ENCODE assay signal across 1 cellular context in genomic region chr20:50788868-50789125, GRCh38.
TF ChIP-seq lines count a peak whose summit lies in the region.

No MANE protein-coding gene starts in this region.

TF ChIP-seq in IMR-90, 13 proteins besides CTCF, POLR2A, EP300 and RAD21:
- TF ChIP-seq FOS (IDR thresholded peaks at IDR 0.05; ENCODE audit: low read depth, low read length), result no peak
- no peak for TF ChIP-seq CEBPB (IDR thresholded peaks at IDR 0.05; ENCODE audit: low read depth, low read length)
- TF ChIP-seq RFX5 (IDR thresholded peaks at IDR 0.05; ENCODE audit: low read depth, low read length), result no peak
- TF ChIP-seq CHD1 (IDR thresholded peaks at IDR 0.05; ENCODE audit: low read depth, low read length), result no peak
- TF ChIP-seq MXI1 (IDR thresholded peaks at IDR 0.05; ENCODE audit: borderline replicate concordance, low read depth, low read length), result no peak
- no peak for TF ChIP-seq MAFK (IDR thresholded peaks at IDR 0.05; ENCODE audit: low read depth, low read length)
- no peak for TF ChIP-seq MAZ (IDR thresholded peaks at IDR 0.05; ENCODE audit: borderline replicate concordance, low read depth, low read length)
- TF ChIP-seq RCOR1 (IDR thresholded peaks at IDR 0.05; ENCODE audit: insufficient replicate concordance, low read length), result no peak
- TF ChIP-seq NFE2L2 (IDR thresholded peaks at IDR 0.05; ENCODE audit: low read depth, low read length), result no peak
- no peak for TF ChIP-seq BHLHE40 (IDR thresholded peaks at IDR 0.05; ENCODE audit: low read depth, low read length)
- TF ChIP-seq SMC3 (IDR thresholded peaks at IDR 0.05; ENCODE audit: low read depth, low read length), result no peak
- no peak for TF ChIP-seq USF2 (IDR thresholded peaks at IDR 0.05; ENCODE audit: low read depth, low read length)
- no peak for TF ChIP-seq ELK1 (IDR thresholded peaks at IDR 0.05; ENCODE audit: borderline replicate concordance, low read depth, low read length)
